ENCODE assay signal across 8 cellular contexts in genomic region chr6:30618270-30618787, GRCh38. TPM values are rescaled to one million over a fixed set of nuclear protein-coding genes. Genes with fewer than 3 reads are reported as not detected.
A peak's percentile ranks its signal among the peaks of the same experiment; 100 is the strongest.
DNase-seq lines count a peak whose midpoint lies in the region; ATAC-seq and TF ChIP-seq lines count a peak whose summit lies in the region.

No MANE protein-coding gene starts in this region.

- H3K9me3 Mint-ChIP-seq in activated naive CD4-positive, alpha-beta T cell treated with anti-CD3 and anti-CD28 coated beads, Interleukin-2, amount 50 U/mL, for 24 hours: no peaks in the 10 kb centered on the region
- no peaks in the 10 kb centered on the region for H3K9me3 Mint-ChIP-seq in type B pancreatic cell

- H3K4me1 ChIP-seq in liver (ENCODE audit: control insufficient read depth in 4 of 4, insufficient read depth in 4 of 4, low read length in 3 of 4): peaks cover 2 to 20% (median 12%) of the 10 kb centered on the region in 4 donors

- peak overlapping the region; percentile 94 for H3K4me3 Mint-ChIP-seq in activated naive CD4-positive, alpha-beta T cell treated with anti-CD3 and anti-CD28 coated beads, Interleukin-2, amount 50 U/mL, for 24 hours
- H3K4me3 Mint-ChIP-seq in type B pancreatic cell: peak overlapping the region; percentile 95

- peaks cover 38% of the 10 kb centered on the region for H3K36me3 Mint-ChIP-seq in activated naive CD4-positive, alpha-beta T cell treated with anti-CD3 and anti-CD28 coated beads, Interleukin-2, amount 50 U/mL, for 24 hours
- peaks cover 30% of the 10 kb centered on the region for H3K36me3 Mint-ChIP-seq in type B pancreatic cell

- H3K27me3 ChIP-seq in liver (ENCODE audit: control insufficient read depth in 4 of 4, insufficient read depth in 4 of 4, low read length in 3 of 4): no peaks in the 10 kb centered on the region

- peaks cover 28% of the 10 kb centered on the region for H3K4me1 Mint-ChIP-seq in activated naive CD4-positive, alpha-beta T cell treated with anti-CD3 and anti-CD28 coated beads, Interleukin-2, amount 50 U/mL, for 24 hours
- peaks cover 23% of the 10 kb centered on the region for H3K4me1 Mint-ChIP-seq in type B pancreatic cell (ENCODE audit: unreplicated experiment)

- peaks cover 6 to 27% (median 24%) of the 10 kb centered on the region in 4 donors for H3K36me3 ChIP-seq in liver (ENCODE audit: control insufficient read depth in 4 of 4, insufficient read depth in 3 of 4, low read depth in 1 of 4, low read length in 3 of 4)

- H3K9me3 ChIP-seq in liver (ENCODE audit: control insufficient read depth in 4 of 4, low read length in 3 of 4): no peaks in the 10 kb centered on the region

- H3K4me3 ChIP-seq in liver (ENCODE audit: low read depth in 1 of 3, low read length in 3 of 3): peak overlapping the region; percentile 68 to 96 (median 87)

- TF ChIP-seq RAD21 in liver (IDR thresholded peaks at IDR 0.05): no peak

- H3K9ac ChIP-seq in liver (ENCODE audit: low read depth in 1 of 2, low read length in 2 of 2): peak overlapping the region; percentile 92 to 99

- no peaks in the 10 kb centered on the region for H3K27me3 Mint-ChIP-seq in activated naive CD4-positive, alpha-beta T cell treated with anti-CD3 and anti-CD28 coated beads, Interleukin-2, amount 50 U/mL, for 24 hours
- H3K27me3 Mint-ChIP-seq in type B pancreatic cell: peaks cover 21% of the 10 kb centered on the region

- no peak for TF ChIP-seq CTCF in liver (IDR thresholded peaks at IDR 0.05; ENCODE audit: low read depth, low read length, missing input control)
- no peak for TF ChIP-seq CTCF in type B pancreatic cell (conservative IDR thresholded peaks at IDR 0.05)

- H3K27ac ChIP-seq in angular gyrus (ENCODE audit: low read depth, low read length) (peak overlapping the region; percentile 100), liver (ENCODE audit: low read depth in 1 of 2, low read length in 2 of 2) (peak overlapping the region; percentile 87 to 95)

- H3K27ac Mint-ChIP-seq in activated naive CD4-positive, alpha-beta T cell treated with anti-CD3 and anti-CD28 coated beads, Interleukin-2, amount 50 U/mL, for 24 hours: peak overlapping the region; percentile 99
- H3K27ac Mint-ChIP-seq in type B pancreatic cell: peak overlapping the region; percentile 100

- no peak for ATAC-seq in GM18502 (IDR thresholded peaks at IDR 0.05; ENCODE audit: poor library complexity, unreplicated experiment)

- DNase-seq in activated naive CD4-positive, alpha-beta T cell treated with Interleukin-2 at 50 U/mL for 16 hours: no peak
- DNase-seq in type B pancreatic cell (ENCODE audit: extremely low spot score, unreplicated experiment): no peak
- no peak for DNase-seq in NCI-H446 treated with DMSO at 0.1 percent for 48 hours (lab: John Stamatoyannopoulos, UW)
- DNase-seq in GM03348 (ENCODE audit: low spot score): no peak

- 4% methylated on average over 8 of the region's 8 CpGs for WGBS in liver

TF ChIP-seq in liver, 16 proteins besides CTCF, POLR2A, EP300 and RAD21:
- TF ChIP-seq SP1 (IDR thresholded peaks at IDR 0.05) (no peak), EGR1 (IDR thresholded peaks at IDR 0.05; ENCODE audit: low read depth in 2 of 2) (no peak)

RNA-seq across cellular contexts. Expression of gene MRPS18B, which starts 0.7 kb away (rescaled TPM):
- total RNA-seq in liver (10 to 100 TPM; 50.5 to 58.6 TPM), type B pancreatic cell (ENCODE audit: low replicate concordance) (39.8 and 45.3 TPM in 2 replicates)
- 10 to 100 TPM; 80.2 to 81.9 TPM for polyA plus RNA-seq in liver

RNA-seq across cellular contexts. Expression of gene PPP1R10, which starts 1.3 kb away (rescaled TPM):
- total RNA-seq in liver (10 to 100 TPM; 11.1 to 21.1 TPM), type B pancreatic cell (ENCODE audit: low replicate concordance) (84.3 and 116 TPM in 2 replicates)
- polyA plus RNA-seq in liver: 10 to 100 TPM; 14.1 to 14.2 TPM

RNA-seq across cellular contexts. Expression of gene ATAT1, which starts 8.3 kb away (rescaled TPM):
- total RNA-seq in liver: 1 to 10 TPM; 2.1 to 3.3 TPM
- polyA plus RNA-seq in liver: 1 to 10 TPM; 2.6 to 5.4 TPM
- 23.1 and 47.0 TPM in 2 replicates for total RNA-seq in type B pancreatic cell (ENCODE audit: low replicate concordance)

RNA-seq across cellular contexts. Expression of gene C6orf136, which starts 28.6 kb away (rescaled TPM):
- total RNA-seq in liver (1 to 10 TPM; 2.0 to 8.9 TPM), type B pancreatic cell (ENCODE audit: low replicate concordance) (16.0 and 27.1 TPM in 2 replicates)
- 10 to 100 TPM; 10.8 to 12.0 TPM for polyA plus RNA-seq in liver

RNA-seq across cellular contexts. Expression of gene ABCF1, which starts 47.1 kb away (rescaled TPM):
- total RNA-seq in liver (10 to 100 TPM; 20.4 to 33.9 TPM), type B pancreatic cell (ENCODE audit: low replicate concordance) (64.2 and 69.2 TPM in 2 replicates)
- 10 to 100 TPM; 25.0 to 27.2 TPM for polyA plus RNA-seq in liver
